19 cellular contexts compared by ENCODE assay signal in genomic region chr21:20023199-20023598, GRCh38.
"Had no signal": no experiment of that assay in that cellular context is flagged by ENCODE, and none has a peak within 500 bp of the region (broad histone marks: within the 10 kb centered on the region; RNA-seq: fewer than 3 reads in every experiment).

No MANE protein-coding gene starts in this region.

- H3K4me1 Mint-ChIP-seq: immature natural killer cell had no signal

- H3K4me3 Mint-ChIP-seq: dendritic cell treated with granulocyte-macrophage colony-stimulating factor and Interleukin-4, amounts not matched to agents 40 ng/mL and 50 ng/mL, for 4 days; effector memory CD8-positive, alpha-beta T cell; immature natural killer cell; natural killer cell treated with Interleukin-12 subunit alpha and Interleukin-12 subunit beta and Interleukin-15 and Interleukin-18, amount 100 ng/mL, for 72 hours; neural progenitor cell had no signal

- H3K27ac Mint-ChIP-seq: dendritic cell treated with granulocyte-macrophage colony-stimulating factor and Interleukin-4, amounts not matched to agents 40 ng/mL and 50 ng/mL, for 4 days; effector memory CD8-positive, alpha-beta T cell; immature natural killer cell; natural killer cell treated with Interleukin-12 subunit alpha and Interleukin-12 subunit beta and Interleukin-15 and Interleukin-18, amount 100 ng/mL, for 72 hours; neural progenitor cell had no signal

- H3K9me3 ChIP-seq: esophagus muscularis mucosa, gastrocnemius medialis, left lung, lower lobe of right lung, ovary had no signal

- H3K4me3 ChIP-seq: esophagus muscularis mucosa, gastrocnemius medialis, left lung, lower lobe of right lung, neural progenitor cell, ovary, smooth muscle cell had no signal

- DNase-seq: effector memory CD8-positive, alpha-beta T cell; gastrocnemius medialis; immature natural killer cell; left lung; lower lobe of right lung; mesenchymal stem cell; midbrain; nucleus accumbens; ovary; right cardiac atrium; stimulated activated CD4-positive, alpha-beta T cell treated with anti-CD3 and anti-CD28 coated beads, Interleukin-2, amount 100 ng/mL, for 48 hours; stimulated activated naive CD4-positive, alpha-beta T cell treated with Interleukin-2 at 50 U/mL for 16 hours; trophoblast cell had no signal

- H3K36me3 ChIP-seq: esophagus muscularis mucosa, gastrocnemius medialis, left lung, lower lobe of right lung, neural progenitor cell, ovary had no signal

- H3K4me1 ChIP-seq: esophagus muscularis mucosa, gastrocnemius medialis, left lung, lower lobe of right lung, neural progenitor cell had no signal

- H3K27ac ChIP-seq: epithelial cell of prostate, esophagus muscularis mucosa, gastrocnemius medialis, left lung, lower lobe of right lung, neural progenitor cell, ovary had no signal

- H2AFZ ChIP-seq: neural progenitor cell had no signal

- H3K9me3 Mint-ChIP-seq: neural progenitor cell had no signal

- ATAC-seq: effector memory CD8-positive, alpha-beta T cell; left lung; lower lobe of right lung; natural killer cell treated with Interleukin-12 subunit alpha and Interleukin-12 subunit beta and Interleukin-15 and Interleukin-18, amount 100 ng/mL, for 72 hours; right cardiac atrium had no signal

- H3K27me3 ChIP-seq: esophagus muscularis mucosa, gastrocnemius medialis, left lung, neural progenitor cell, ovary had no signal

- H3K4me2 ChIP-seq: neural progenitor cell, smooth muscle cell had no signal

- H3K9ac ChIP-seq: neural progenitor cell had no signal

- H3K27me3 Mint-ChIP-seq: dendritic cell treated with granulocyte-macrophage colony-stimulating factor and Interleukin-4, amounts not matched to agents 40 ng/mL and 50 ng/mL, for 4 days; effector memory CD8-positive, alpha-beta T cell; natural killer cell treated with Interleukin-12 subunit alpha and Interleukin-12 subunit beta and Interleukin-15 and Interleukin-18, amount 100 ng/mL, for 72 hours had no signal

- H3K36me3 Mint-ChIP-seq: immature natural killer cell; natural killer cell treated with Interleukin-12 subunit alpha and Interleukin-12 subunit beta and Interleukin-15 and Interleukin-18, amount 100 ng/mL, for 72 hours; neural progenitor cell had no signal
